23 cellular contexts compared by ENCODE assay signal in genomic region chr18:10805587-10806088, GRCh38.
A peak's percentile ranks its signal among the peaks of the same experiment; 100 is the strongest.
DNase-seq lines count a peak whose midpoint lies in the region; ATAC-seq and TF ChIP-seq lines count a peak whose summit lies in the region.
"Had no signal": no experiment of that assay in that cellular context is flagged by ENCODE, and none has a peak within 500 bp of the region (broad histone marks: within the 10 kb centered on the region; RNA-seq: fewer than 3 reads in every experiment).

No MANE protein-coding gene starts in this region.

- CTCF ChIA-PET in activated CD4-positive, alpha-beta T cell treated with anti-CD3 and anti-CD28 coated beads for 36 hours (lab: Charles Lee): no interaction called here

- no peaks in the 10 kb centered on the region for H3K4me1 Mint-ChIP-seq in activated CD4-positive, alpha-beta T cell treated with anti-CD3 and anti-CD28 coated beads, Interleukin-2, amount 10 ng/mL, durations not matched to agents 24 days and 14 days
- no peaks in the 10 kb centered on the region for H3K4me1 Mint-ChIP-seq in activated CD4-positive, alpha-beta T cell treated with anti-CD3 and anti-CD28 coated beads for 36 hours
- H3K4me1 Mint-ChIP-seq in mesothelial cell of epicardium: peaks cover 17% of the 10 kb centered on the region
- H3K4me1 Mint-ChIP-seq: B cell; CD4-positive, CD25-positive, alpha-beta regulatory T cell had no signal

- DNase-seq in activated CD4-positive, alpha-beta T cell treated with anti-CD3 and anti-CD28 coated beads, Interleukin-2, amount 10 ng/mL, durations not matched to agents 24 days and 14 days: peak; percentile 26
- no peak for DNase-seq in activated CD4-positive, alpha-beta T cell treated with anti-CD3 and anti-CD28 coated beads for 36 hours
- DNase-seq in NCI-H146 treated with DMSO at 0.1 percent for 48 hours (lab: John Stamatoyannopoulos, UW; ENCODE audit: unreplicated experiment) (peak; percentile 40), mesothelial cell of epicardium (ENCODE audit: low spot score in 2 of 2, unreplicated experiment in 2 of 2) (no peak), SKM-1 (lab: John Stamatoyannopoulos, UW; ENCODE audit: unreplicated experiment) (no peak), NCI-H1694 (lab: John Stamatoyannopoulos, UW) (no peak), cerebellum (ENCODE audit: low spot score) (no peak), foreskin keratinocyte (no peak)
- DNase-seq: CD4-positive, CD25-positive, alpha-beta regulatory T cell; CD8-positive, alpha-beta T cell; DMS 273 treated with DMSO at 0.1 percent for 48 hours; DMS79; EL; GDM1; GM23248; H7; HCEC 1CT; HFFc6 had no signal

- TF ChIP-seq CTCF in mesothelial cell of epicardium (IDR thresholded peaks at IDR 0.05; ENCODE audit: unreplicated experiment): no peak
- no peak for TF ChIP-seq CTCF in foreskin keratinocyte (conservative IDR thresholded peaks at IDR 0.05)

- no peaks in the 10 kb centered on the region for H3K27me3 Mint-ChIP-seq in activated CD4-positive, alpha-beta T cell treated with anti-CD3 and anti-CD28 coated beads, Interleukin-2, amount 10 ng/mL, durations not matched to agents 24 days and 14 days
- H3K27me3 Mint-ChIP-seq in activated CD4-positive, alpha-beta T cell treated with anti-CD3 and anti-CD28 coated beads for 36 hours: no peaks in the 10 kb centered on the region
- no peaks in the 10 kb centered on the region for H3K27me3 Mint-ChIP-seq in mesothelial cell of epicardium (ENCODE audit: low read depth)
- H3K27me3 Mint-ChIP-seq: B cell; CD4-positive, CD25-positive, alpha-beta regulatory T cell had no signal

- no peaks in the 10 kb centered on the region for H3K27me3 ChIP-seq in foreskin keratinocyte
- H3K27me3 ChIP-seq: BLaER1 had no signal

- no peaks in the 10 kb centered on the region for H3K9me3 Mint-ChIP-seq in activated CD4-positive, alpha-beta T cell treated with anti-CD3 and anti-CD28 coated beads, Interleukin-2, amount 10 ng/mL, durations not matched to agents 24 days and 14 days
- H3K9me3 Mint-ChIP-seq in activated CD4-positive, alpha-beta T cell treated with anti-CD3 and anti-CD28 coated beads for 36 hours (ENCODE audit: low read depth): no peaks in the 10 kb centered on the region
- H3K9me3 Mint-ChIP-seq in mesothelial cell of epicardium: no peaks in the 10 kb centered on the region
- H3K9me3 Mint-ChIP-seq: CD4-positive, CD25-positive, alpha-beta regulatory T cell; CD8-positive, alpha-beta T cell; HFFc6 had no signal

- intact Hi-C loops in activated CD4-positive, alpha-beta T cell treated with anti-CD3 and anti-CD28 coated beads, Interleukin-2, amount 10 ng/mL, durations not matched to agents 24 days and 14 days (cut with micrococcal nuclease): no loop called here
- intact Hi-C loops in activated CD4-positive, alpha-beta T cell treated with anti-CD3 and anti-CD28 coated beads for 36 hours (cut with DNase I, micrococcal nuclease): loop anchor here in 1 of 2 experiments (2.0 kb wide), 1 partner anchor 15 kb away; no protein-coding TSS in a partner anchor

- no peaks in the 10 kb centered on the region for H3K36me3 Mint-ChIP-seq in activated CD4-positive, alpha-beta T cell treated with anti-CD3 and anti-CD28 coated beads, Interleukin-2, amount 10 ng/mL, durations not matched to agents 24 days and 14 days (ENCODE audit: low read depth)
- H3K36me3 Mint-ChIP-seq in activated CD4-positive, alpha-beta T cell treated with anti-CD3 and anti-CD28 coated beads for 36 hours (ENCODE audit: low read depth): no peaks in the 10 kb centered on the region
- H3K36me3 Mint-ChIP-seq in mesothelial cell of epicardium: peaks cover 2% of the 10 kb centered on the region
- H3K36me3 Mint-ChIP-seq: CD4-positive, CD25-positive, alpha-beta regulatory T cell; CD8-positive, alpha-beta T cell had no signal

- H3K4me3 Mint-ChIP-seq in activated CD4-positive, alpha-beta T cell treated with anti-CD3 and anti-CD28 coated beads, Interleukin-2, amount 10 ng/mL, durations not matched to agents 24 days and 14 days: no peak overlapping the region
- no peak overlapping the region for H3K4me3 Mint-ChIP-seq in activated CD4-positive, alpha-beta T cell treated with anti-CD3 and anti-CD28 coated beads for 36 hours
- no peak overlapping the region for H3K4me3 Mint-ChIP-seq in mesothelial cell of epicardium
- H3K4me3 Mint-ChIP-seq: B cell; CD4-positive, CD25-positive, alpha-beta regulatory T cell; CD8-positive, alpha-beta T cell; HFFc6 had no signal

- no peak overlapping the region for H3K27ac Mint-ChIP-seq in activated CD4-positive, alpha-beta T cell treated with anti-CD3 and anti-CD28 coated beads, Interleukin-2, amount 10 ng/mL, durations not matched to agents 24 days and 14 days
- no peak overlapping the region for H3K27ac Mint-ChIP-seq in activated CD4-positive, alpha-beta T cell treated with anti-CD3 and anti-CD28 coated beads for 36 hours
- H3K27ac Mint-ChIP-seq in mesothelial cell of epicardium: peak overlapping the region; percentile 47
- H3K27ac Mint-ChIP-seq: B cell; CD4-positive, CD25-positive, alpha-beta regulatory T cell; CD8-positive, alpha-beta T cell; HFFc6 had no signal

- no peak overlapping the region for H3K27ac ChIP-seq in foreskin keratinocyte
- H3K27ac ChIP-seq: 22Rv1, BLaER1, C4-2B, GM23248 had no signal

- H3K4me1 ChIP-seq in foreskin keratinocyte: no peaks in the 10 kb centered on the region
- H3K4me1 ChIP-seq: BLaER1 had no signal

- POLR2A ChIA-PET in activated CD4-positive, alpha-beta T cell treated with anti-CD3 and anti-CD28 coated beads for 36 hours (lab: Charles Lee): no interaction called here

- ATAC-seq in activated CD4-positive, alpha-beta T cell treated with anti-CD3 and anti-CD28 coated beads for 36 hours: no peak
- ATAC-seq in foreskin keratinocyte: no peak
- ATAC-seq: CD8-positive, alpha-beta T cell; GM12878 had no signal

Comparison
In these comparisons a context has a peak if more than half of its experiments do, and no peak if none do; other contexts are left out.
1. DNase-seq: peak in activated CD4-positive, alpha-beta T cell treated with anti-CD3 and anti-CD28 coated beads, Interleukin-2, amount 10 ng/mL, durations not matched to agents 24 days and 14 days (single experiment) and NCI-H146 treated with DMSO at 0.1 percent for 48 hours (single experiment); none in activated CD4-positive, alpha-beta T cell treated with anti-CD3 and anti-CD28 coated beads for 36 hours (single experiment), mesothelial cell of epicardium (0 of 2), SKM-1 (single experiment), NCI-H1694 (single experiment), cerebellum (single experiment) and foreskin keratinocyte (0 of 2).